ENCODE assay signal across 17 cellular contexts in genomic region chr2:81583311-81584108, GRCh38.
"Had no signal": no experiment of that assay in that cellular context is flagged by ENCODE, and none has a peak within 500 bp of the region (broad histone marks: within the 10 kb centered on the region; RNA-seq: fewer than 3 reads in every experiment).

No MANE protein-coding gene starts in this region.

- H3K9ac ChIP-seq: neural progenitor cell, parathyroid adenoma had no signal

- H3K36me3 Mint-ChIP-seq: neural progenitor cell had no signal

- ATAC-seq: effector memory CD8-positive, alpha-beta T cell; foreskin keratinocyte; natural killer cell treated with Interleukin-12 subunit alpha and Interleukin-12 subunit beta and Interleukin-15 and Interleukin-18, amount 100 ng/mL, for 72 hours; psoas muscle; stimulated activated naive CD8-positive, alpha-beta T cell treated with anti-CD3 and anti-CD28 coated beads, Interleukin-15, Interleukin-2, amounts not matched to agents 100 U/mL and 50 U/mL, for 24 hours had no signal

- H3K27ac Mint-ChIP-seq: effector memory CD8-positive, alpha-beta T cell; natural killer cell treated with Interleukin-12 subunit alpha and Interleukin-12 subunit beta and Interleukin-15 and Interleukin-18, amount 100 ng/mL, for 72 hours; neural progenitor cell had no signal

- H3K4me3 ChIP-seq: neural progenitor cell, psoas muscle, tibial artery, upper lobe of left lung, vagina had no signal

- H3K27ac ChIP-seq: foreskin keratinocyte, neural progenitor cell, parathyroid adenoma, psoas muscle, tibial artery, upper lobe of left lung, vagina had no signal

- DNase-seq: effector memory CD8-positive, alpha-beta T cell; foreskin keratinocyte; mesenchymal stem cell; midbrain; occipital lobe; small intestine; stimulated activated CD4-positive, alpha-beta T cell treated with anti-CD3 and anti-CD28 coated beads, Interleukin-12 subunit alpha, Interleukin-12 subunit beta, amount 100 ng/mL, for 4 hours; stimulated activated CD4-positive, alpha-beta T cell treated with anti-CD3 and anti-CD28 coated beads, Interleukin-2, amount 100 ng/mL, for 48 hours; stimulated activated naive CD8-positive, alpha-beta T cell treated with anti-CD3 and anti-CD28 coated beads, Interleukin-15, Interleukin-2, amounts not matched to agents 100 U/mL and 50 U/mL, for 24 hours; tibial artery had no signal

- FAIRE-seq: small intestine had no signal

- H3K36me3 ChIP-seq: neural progenitor cell, tibial artery, upper lobe of left lung, vagina had no signal

- H3K4me3 Mint-ChIP-seq: central memory CD8-positive, alpha-beta T cell; effector memory CD8-positive, alpha-beta T cell; natural killer cell treated with Interleukin-12 subunit alpha and Interleukin-12 subunit beta and Interleukin-15 and Interleukin-18, amount 100 ng/mL, for 72 hours; neural progenitor cell had no signal

- H3K4me2 ChIP-seq: neural progenitor cell had no signal

- H3K9me3 ChIP-seq: psoas muscle, tibial artery, upper lobe of left lung, vagina had no signal

- H3K4me1 ChIP-seq: foreskin keratinocyte, neural progenitor cell, parathyroid adenoma, psoas muscle, tibial artery, upper lobe of left lung, vagina had no signal

- H3K79me2 ChIP-seq: parathyroid adenoma had no signal

- H2AFZ ChIP-seq: neural progenitor cell, parathyroid adenoma had no signal

- H3K27me3 ChIP-seq: foreskin keratinocyte, neural progenitor cell, tibial artery, upper lobe of left lung, vagina had no signal

- H3K4me1 Mint-ChIP-seq: central memory CD8-positive, alpha-beta T cell had no signal

- H3K27me3 Mint-ChIP-seq: central memory CD8-positive, alpha-beta T cell; effector memory CD8-positive, alpha-beta T cell; natural killer cell treated with Interleukin-12 subunit alpha and Interleukin-12 subunit beta and Interleukin-15 and Interleukin-18, amount 100 ng/mL, for 72 hours had no signal
